In the genomic region with DNA sequence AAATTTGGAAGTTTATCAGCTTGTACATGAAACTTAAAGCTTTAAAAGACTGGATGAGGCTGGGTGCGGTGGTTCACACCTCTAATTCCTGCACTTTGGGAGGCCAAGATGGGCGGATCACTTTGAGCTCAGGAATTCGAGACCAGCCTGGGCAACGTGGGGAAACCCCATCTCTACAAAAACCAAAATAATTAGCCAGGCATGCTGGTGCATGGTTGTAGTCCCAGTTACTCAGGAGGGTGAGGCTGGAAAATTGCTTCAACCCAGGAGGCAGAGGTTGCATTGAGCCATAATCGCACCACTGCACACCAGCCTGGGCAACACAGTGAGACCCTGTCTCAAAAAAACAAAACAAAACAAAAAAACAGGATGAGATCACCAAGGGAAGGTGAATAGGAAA, we compare ENCODE assay signal across 19 cellular contexts.
DNase-seq lines count a peak whose midpoint lies in the region; ATAC-seq, FAIRE-seq and TF ChIP-seq lines count a peak whose summit lies in the region.
"Had no signal": no experiment of that assay in that cellular context is flagged by ENCODE, and none has a peak within 500 bp of the region (broad histone marks: within the 10 kb centered on the region; RNA-seq: fewer than 3 reads in every experiment).

No MANE protein-coding gene starts in this region.

- H4K20me1 ChIP-seq in mammary epithelial cell (ENCODE audit: insufficient read depth, low read length): no peaks in the 10 kb centered on the region
- H4K20me1 ChIP-seq in keratinocyte (ENCODE audit: control insufficient read depth, extremely low read depth, insufficient read depth, low read length): no peaks in the 10 kb centered on the region

- peaks cover 5% of the 10 kb centered on the region for H3K79me2 ChIP-seq in mammary epithelial cell (ENCODE audit: insufficient read depth, low read length)
- H3K79me2 ChIP-seq in keratinocyte (ENCODE audit: control insufficient read depth, insufficient read depth, low read length): no peaks in the 10 kb centered on the region

- intact Hi-C loops in mammary epithelial cell (cut with micrococcal nuclease) (no loop called here), body of pancreas (cut with DNase I) (no loop called here)

- no peak for TF ChIP-seq CTCF in RWPE1 (conservative IDR thresholded peaks at IDR 0.05; ENCODE audit: low read depth)
- TF ChIP-seq CTCF in mammary epithelial cell (conservative IDR thresholded peaks at IDR 0.05 in 1 of 2, IDR thresholded peaks at IDR 0.05 in 1 of 2; ENCODE audit: extremely low read depth in 1 of 2, insufficient read depth in 1 of 2, low read depth in 1 of 2, low read length in 2 of 2): no peak
- no peak for TF ChIP-seq CTCF in keratinocyte (optimal IDR thresholded peaks at IDR 0.05 in 1 of 3, IDR thresholded peaks at IDR 0.05 in 1 of 3, conservative IDR thresholded peaks at IDR 0.05 in 1 of 3; ENCODE audit: extremely low read depth in 1 of 3, insufficient read depth in 2 of 3, low read length in 3 of 3)
- no peak for TF ChIP-seq CTCF in brain microvascular endothelial cell (IDR thresholded peaks at IDR 0.05; ENCODE audit: low read depth, low read length, missing control alignments)
- TF ChIP-seq CTCF in body of pancreas (IDR thresholded peaks at IDR 0.05): no peak
- TF ChIP-seq CTCF in tibial nerve (IDR thresholded peaks at IDR 0.05): no peak

- no peak for TF ChIP-seq POLR2A in body of pancreas (IDR thresholded peaks at IDR 0.05)
- TF ChIP-seq POLR2A in tibial nerve (IDR thresholded peaks at IDR 0.05): no peak

- H3K27ac ChIP-seq in RWPE1: peak overlapping the region; percentile 46
- no peak overlapping the region for H3K27ac ChIP-seq in mammary epithelial cell (ENCODE audit: insufficient read depth, low read depth, low read length)
- H3K27ac ChIP-seq in esophagus (ENCODE audit: low read depth in 2 of 2, low read length in 1 of 2): peak overlapping the region; percentile 2 to 51
- H3K27ac ChIP-seq in keratinocyte (ENCODE audit: control insufficient read depth, insufficient read depth, low read length): peak overlapping the region; percentile 50
- no peak overlapping the region for H3K27ac ChIP-seq in brain microvascular endothelial cell
- H3K27ac ChIP-seq in body of pancreas: no peak overlapping the region
- no peak overlapping the region for H3K27ac ChIP-seq in tibial nerve

- ATAC-seq in body of pancreas: no peak

- peaks cover 4% of the 10 kb centered on the region for H3K9me1 ChIP-seq in keratinocyte (ENCODE audit: control insufficient read depth, extremely low read depth, insufficient read depth, low read length)

- dilution Hi-C loops in mammary epithelial cell (cut with HindIII; ENCODE audit: low sequenced_read_pairs): no loop called here
- dilution Hi-C loops in keratinocyte (cut with MboI; ENCODE audit: extremely low pct_ligation_motif_present, low sequenced_read_pairs): no loop called here

- TF ChIP-seq EP300 in tibial nerve (IDR thresholded peaks at IDR 0.05): no peak

- H3K9me3 ChIP-seq in mammary epithelial cell (replicated peaks; ENCODE audit: insufficient read depth, low read length) (no peaks in the 10 kb centered on the region), esophagus (ENCODE audit: control insufficient read depth in 2 of 2, insufficient read depth in 1 of 2, low read depth in 1 of 2, low read length in 1 of 2) (no peaks in the 10 kb centered on the region), keratinocyte (ENCODE audit: control insufficient read depth, low read depth, low read length) (no peaks in the 10 kb centered on the region), body of pancreas (no peaks in the 10 kb centered on the region), tibial nerve (no peaks in the 10 kb centered on the region)
- H3K9me3 ChIP-seq: BE2C, HAP-1 had no signal

- H3K4me2 ChIP-seq in mammary epithelial cell (ENCODE audit: insufficient read depth, low read depth, low read length) (no peak overlapping the region), keratinocyte (ENCODE audit: control insufficient read depth, extremely low read depth, insufficient read depth, low read depth, low read length) (peak overlapping the region; percentile 13)

- CTCF ChIA-PET in RWPE1 (lab: Yijun Ruan, JAX): no interaction called here
- CTCF ChIA-PET in mammary epithelial cell (lab: Charles Lee; ENCODE audit: low non-redundant PET): no interaction called here

- no peak for DNase-seq in RWPE1 (ENCODE audit: low spot score)
- peak; percentile 31 for DNase-seq in mammary epithelial cell
- peak; percentile 41 for DNase-seq in keratinocyte (ENCODE audit: low read depth, low spot score)
- no peak for DNase-seq in brain microvascular endothelial cell
- DNase-seq in body of pancreas: no peak
- no peak for DNase-seq in tibial nerve (ENCODE audit: low spot score in 2 of 2)
- DNase-seq: ACHN; BE2C; C1 segment of cervical spinal cord; CD4-positive, CD25-positive, alpha-beta regulatory T cell; CD8-positive, alpha-beta memory T cell; COR-L47; DMS 273 treated with DMSO at 0.1 percent for 48 hours had no signal

- no peak for FAIRE-seq in keratinocyte (lab: Jason Lieb, UNC)
- FAIRE-seq: A204.1, G401.6, GM12891, GM19239 had no signal

- POLR2A ChIA-PET in RWPE1 (lab: Yijun Ruan, JAX; ENCODE audit: low non-redundant PET): no interaction called here

- H3K4me3 ChIP-seq in mammary epithelial cell (replicated peaks in 1 of 3; ENCODE audit: insufficient read depth in 1 of 3, low read depth in 2 of 3, low read length in 3 of 3) (no peak overlapping the region), esophagus (ENCODE audit: low read depth in 1 of 2, low read length in 2 of 2) (no peak overlapping the region), keratinocyte (ENCODE audit: control insufficient read depth in 2 of 3, extremely low read depth in 1 of 3, insufficient read depth in 2 of 3, low read depth in 1 of 3, low read length in 3 of 3) (no peak overlapping the region), brain microvascular endothelial cell (ENCODE audit: low read depth, low read length) (no peak overlapping the region), body of pancreas (no peak overlapping the region), tibial nerve (no peak overlapping the region)
- H3K4me3 ChIP-seq: HAP-1 had no signal

- H3K27me3 ChIP-seq in mammary epithelial cell (ENCODE audit: insufficient read depth, low read length) (no peaks in the 10 kb centered on the region), esophagus (ENCODE audit: control insufficient read depth in 1 of 2, insufficient read depth in 2 of 2, low read length in 2 of 2) (no peaks in the 10 kb centered on the region), keratinocyte (ENCODE audit: control insufficient read depth, extremely low read depth, insufficient read depth, low read length) (no peaks in the 10 kb centered on the region), brain microvascular endothelial cell (replicated peaks) (no peaks in the 10 kb centered on the region), body of pancreas (no peaks in the 10 kb centered on the region), tibial nerve (no peaks in the 10 kb centered on the region)
- H3K27me3 ChIP-seq: BE2C had no signal

- peaks cover 21% of the 10 kb centered on the region for H3K36me3 ChIP-seq in mammary epithelial cell (ENCODE audit: insufficient read depth, low read length)
- H3K36me3 ChIP-seq in esophagus (ENCODE audit: control insufficient read depth in 2 of 2, insufficient read depth in 2 of 2, low read length in 1 of 2): peaks cover 0 to 2% of the 10 kb centered on the region in 2 donors
- peaks cover 6 to 26% of the 10 kb centered on the region in 2 experiments for H3K36me3 ChIP-seq in keratinocyte (ENCODE audit: control insufficient read depth in 2 of 2, extremely low read depth in 1 of 2, insufficient read depth in 2 of 2, low read length in 2 of 2)
- H3K36me3 ChIP-seq in brain microvascular endothelial cell (replicated peaks): peaks cover 10% of the 10 kb centered on the region
- no peaks in the 10 kb centered on the region for H3K36me3 ChIP-seq in body of pancreas (replicated peaks in 1 of 2; ENCODE audit: insufficient read depth in 1 of 2, low read depth in 2 of 2)
- H3K36me3 ChIP-seq in tibial nerve: peaks cover 0 to 54% (median 5%) of the 10 kb centered on the region in 3 donors

- BruUV-seq in mammary epithelial cell (replicated peaks; lab: Mats Ljungman, UMichigan): no TSS peak

- in situ Hi-C loops in mammary epithelial cell (cut with MboI; ENCODE audit: low sequenced_read_pairs in 2 of 2): no loop called here
- in situ Hi-C loops in brain microvascular endothelial cell (cut with HindIII; ENCODE audit: low pct_ligation_motif_present, low sequenced_read_pairs): no loop called here

- 79% methylated on average over 4 of the region's 5 CpGs for WGBS in mammary epithelial cell (ENCODE audit: low coverage, missing lambda C conversion rate)
- WGBS in esophagus, 2 donors: 55 to 75% methylated on average over 5 of the region's 5 CpGs
- 96 to 100% methylated on average over 5 of the region's 5 CpGs for WGBS in body of pancreas, 2 donors
- 89 to 95% methylated on average over 5 of the region's 5 CpGs for WGBS in tibial nerve, 2 donors

- H3K4me1 ChIP-seq in mammary epithelial cell (ENCODE audit: insufficient read depth, low read length): peaks cover 10% of the 10 kb centered on the region
- no peaks in the 10 kb centered on the region for H3K4me1 ChIP-seq in esophagus (ENCODE audit: control insufficient read depth in 2 of 2, insufficient read depth in 2 of 2, low read length in 1 of 2)
- peaks cover 30% of the 10 kb centered on the region for H3K4me1 ChIP-seq in keratinocyte (ENCODE audit: control insufficient read depth, extremely low read depth, insufficient read depth, low read length)
- no peaks in the 10 kb centered on the region for H3K4me1 ChIP-seq in body of pancreas
- no peaks in the 10 kb centered on the region for H3K4me1 ChIP-seq in tibial nerve
- H3K4me1 ChIP-seq: HAP-1 had no signal

- H2AFZ ChIP-seq in mammary epithelial cell (ENCODE audit: low read depth, low read length) (no peak overlapping the region), keratinocyte (ENCODE audit: control insufficient read depth, low read length) (no peak overlapping the region)

- no peak overlapping the region for H3K9ac ChIP-seq in mammary epithelial cell (ENCODE audit: insufficient read depth, low read length)
- H3K9ac ChIP-seq in keratinocyte (ENCODE audit: control insufficient read depth, extremely low read depth, insufficient read depth, low read length): no peak overlapping the region

Comparison
In these comparisons a context has a peak if more than half of its experiments do, and no peak if none do; other contexts are left out.
1. DNase-seq: peak in mammary epithelial cell (single experiment) and keratinocyte (single experiment); none in RWPE1 (single experiment), brain microvascular endothelial cell (single experiment), body of pancreas (0 of 4) and tibial nerve (0 of 2).
2. H3K27ac ChIP-seq: peak in RWPE1 (single experiment), esophagus (2 of 2) and keratinocyte (single experiment); none in mammary epithelial cell (single experiment), brain microvascular endothelial cell (single experiment), body of pancreas (0 of 4) and tibial nerve (0 of 4).